Comparison of ENCODE assay signal across 8 cellular contexts in genomic region chr17:58513913-58514794, GRCh38. TPM values are rescaled to one million over a fixed set of nuclear protein-coding genes. Genes with fewer than 3 reads are reported as not detected.
A peak's percentile ranks its signal among the peaks of the same experiment; 100 is the strongest.
DNase-seq lines count a peak whose midpoint lies in the region; ATAC-seq and TF ChIP-seq lines count a peak whose summit lies in the region.

MTMR4 (minus strand) TSS chr17:58514638; CDS start chr17:58514407, 231 bp downstream.

- TF ChIP-seq EP300 in tibial nerve (IDR thresholded peaks at IDR 0.05), result peak; percentile 22 to 53

- peak within 1 kb of the TSS; percentile 63 to 83 (median 69) for H3K4me3 ChIP-seq in tibial nerve

- peaks cover 0 to 38% (median 10%) of the 10 kb centered on the region in 3 donors for H3K36me3 ChIP-seq in tibial nerve

- TF ChIP-seq CTCF in tibial nerve (IDR thresholded peaks at IDR 0.05), result peak in 1 of 5 experiments; percentile 5

- peak within 1 kb of the TSS; percentile 79 for H3K27ac Mint-ChIP-seq in T-helper 1 cell treated with Interleukin-12 subunit alpha and Interleukin-12 subunit beta and Interleukin-4 antibody, amounts not matched to agents 30 μg/mL and 1 μg/mL, for 36 hours

- TF ChIP-seq POLR2A in tibial nerve (IDR thresholded peaks at IDR 0.05), result peak; percentile 24 to 26

- H3K27me3 Mint-ChIP-seq in T-helper 1 cell treated with Interleukin-12 subunit alpha and Interleukin-12 subunit beta and Interleukin-4 antibody, amounts not matched to agents 30 μg/mL and 1 μg/mL, for 36 hours (ENCODE audit: low read depth), result no peaks in the 10 kb centered on the region

- peaks cover 47% of the 10 kb centered on the region for H3K4me1 Mint-ChIP-seq in T-helper 1 cell treated with Interleukin-12 subunit alpha and Interleukin-12 subunit beta and Interleukin-4 antibody, amounts not matched to agents 30 μg/mL and 1 μg/mL, for 36 hours (ENCODE audit: low read depth)

- no peaks in the 10 kb centered on the region for H3K9me3 ChIP-seq in tibial nerve

- peak; percentile 51 to 52 for ATAC-seq in left cardiac atrium

- peaks cover 0 to 54% (median 29%) of the 10 kb centered on the region in 4 donors for H3K4me1 ChIP-seq in tibial nerve

- no peaks in the 10 kb centered on the region for H3K27me3 ChIP-seq in tibial nerve

- H3K9me3 Mint-ChIP-seq in T-helper 1 cell treated with Interleukin-12 subunit alpha and Interleukin-12 subunit beta and Interleukin-4 antibody, amounts not matched to agents 30 μg/mL and 1 μg/mL, for 36 hours, result no peaks in the 10 kb centered on the region

- H3K36me3 Mint-ChIP-seq in T-helper 1 cell treated with Interleukin-12 subunit alpha and Interleukin-12 subunit beta and Interleukin-4 antibody, amounts not matched to agents 30 μg/mL and 1 μg/mL, for 36 hours (ENCODE audit: low read depth), result peaks cover 44% of the 10 kb centered on the region

- intact Hi-C loops in left cardiac atrium (cut with DNase I), result loop anchor here in 1 of 2 donors (10.0 kb wide), 1 partner anchor 181 kb away; the partner anchor contains the start of genes RAD51C and TEX14
- intact Hi-C loops in posterior cingulate gyrus (cut with DNase I), result loop anchor here (10.0 kb wide), 1 partner anchor 159 kb away; the partner anchor contains the start of gene SUPT4H1

- peak within 1 kb of the TSS; percentile 90 for H3K4me3 Mint-ChIP-seq in T-helper 1 cell treated with Interleukin-12 subunit alpha and Interleukin-12 subunit beta and Interleukin-4 antibody, amounts not matched to agents 30 μg/mL and 1 μg/mL, for 36 hours

- H3K27ac ChIP-seq in tibial nerve, result peak within 1 kb of the TSS; percentile 66 to 99 (median 80)

- DNase-seq in SIG-M5 treated with dmso at 0.1 percent for 504 hours (lab: John Stamatoyannopoulos, UW; ENCODE audit: unreplicated experiment) (peak; percentile 78), SIG-M5 (lab: John Stamatoyannopoulos, UW) (no peak), NCI-H1417 treated with DMSO at 0.1 percent for 48 hours (lab: John Stamatoyannopoulos, UW) (peak; percentile 36), amniotic epithelial cell (ENCODE audit: low read depth) (peak; percentile 57), left cardiac atrium (peak; percentile 84), posterior cingulate gyrus (peak; percentile 61 to 97 (median 84)), tibial nerve (ENCODE audit: low spot score in 2 of 2) (peak; percentile 50 to 57)

- 1 to 2% methylated on average over 45 to 55 of the region's 64 CpGs for WGBS in tibial nerve, 2 donors

RNA-seq across cellular contexts. Expression of gene MTMR4, which starts in this region (rescaled TPM):
- total RNA-seq in left cardiac atrium (10 to 100 TPM; 11.6 to 17.4 TPM), tibial nerve (10 to 100 TPM; 35.4 to 73.7 (median 39.1) TPM)
